In genomic region chr17:72725432-72726068, GRCh38 we compare ENCODE assay signal across 8 cellular contexts.
A peak's percentile ranks its signal among the peaks of the same experiment; 100 is the strongest.
DNase-seq lines count a peak whose midpoint lies in the region; ATAC-seq, FAIRE-seq and TF ChIP-seq lines count a peak whose summit lies in the region.

No MANE protein-coding gene starts in this region.

- H3K27ac ChIP-seq in foreskin keratinocyte (no peak overlapping the region), osteoblast (ENCODE audit: low read depth, low read length) (no peak overlapping the region)

- H3K27ac Mint-ChIP-seq in activated T-helper 1 cell treated with anti-CD3 and anti-CD28 coated beads, Interleukin-12 subunit alpha, Interleukin-12 subunit beta, Interleukin-2, Interleukin-4 antibody, amounts not matched to agents 30 ng/mL and 10 ng/mL and 1 ng/mL, durations not matched to agents 14 hours and 24 hours and 36 hours, result peak overlapping the region; percentile 76

- H3K4me1 Mint-ChIP-seq in activated T-helper 1 cell treated with anti-CD3 and anti-CD28 coated beads, Interleukin-12 subunit alpha, Interleukin-12 subunit beta, Interleukin-2, Interleukin-4 antibody, amounts not matched to agents 30 ng/mL and 10 ng/mL and 1 ng/mL, durations not matched to agents 14 hours and 24 hours and 36 hours (ENCODE audit: low read depth), result peaks cover 43% of the 10 kb centered on the region

- ATAC-seq in foreskin keratinocyte (peak; percentile 75), HG03139 (IDR thresholded peaks at IDR 0.05; ENCODE audit: unreplicated experiment) (no peak)

- peak overlapping the region; percentile 40 for H3K4me3 Mint-ChIP-seq in activated T-helper 1 cell treated with anti-CD3 and anti-CD28 coated beads, Interleukin-12 subunit alpha, Interleukin-12 subunit beta, Interleukin-2, Interleukin-4 antibody, amounts not matched to agents 30 ng/mL and 10 ng/mL and 1 ng/mL, durations not matched to agents 14 hours and 24 hours and 36 hours

- H3K4me3 ChIP-seq in Jurkat, Clone E6-1 (ENCODE audit: low read length), result no peak overlapping the region
- no peak overlapping the region for H3K4me3 ChIP-seq in NT2/D1 (ENCODE audit: insufficient read length, low read depth)
- H3K4me3 ChIP-seq in osteoblast (ENCODE audit: insufficient read depth, low read length), result no peak overlapping the region

- no peaks in the 10 kb centered on the region for H3K27me3 ChIP-seq in NT2/D1 (ENCODE audit: insufficient read depth, insufficient read length)
- no peaks in the 10 kb centered on the region for H3K27me3 ChIP-seq in foreskin keratinocyte
- no peaks in the 10 kb centered on the region for H3K27me3 ChIP-seq in osteoblast (ENCODE audit: insufficient read depth, low read length)

- H2AFZ ChIP-seq in osteoblast (ENCODE audit: low read length), result no peak overlapping the region

- no peaks in the 10 kb centered on the region for H3K9me3 Mint-ChIP-seq in activated T-helper 1 cell treated with anti-CD3 and anti-CD28 coated beads, Interleukin-12 subunit alpha, Interleukin-12 subunit beta, Interleukin-2, Interleukin-4 antibody, amounts not matched to agents 30 ng/mL and 10 ng/mL and 1 ng/mL, durations not matched to agents 14 hours and 24 hours and 36 hours

- TF ChIP-seq CTCF in foreskin keratinocyte (conservative IDR thresholded peaks at IDR 0.05) (peak; percentile 96), osteoblast (IDR thresholded peaks at IDR 0.05; ENCODE audit: extremely low read depth, low read depth, low read length) (peak; percentile 87)

- DNase-seq in GM18507 (ENCODE audit: extremely low spot score, insufficient read length, low read depth) (peak; percentile 26), NT2/D1 (ENCODE audit: low read depth, low spot score) (peak; percentile 63), foreskin keratinocyte (peak in 1 of 2 donors; percentile 57), osteoblast (ENCODE audit: insufficient read length, low spot score, missing footprints) (no peak)
- peak; percentile 40 for DNase-seq in Jurkat, Clone E6-1 (ENCODE audit: low read depth, low spot score)
- DNase-seq in activated T-helper 1 cell treated with anti-CD3 and anti-CD28 coated beads, Interleukin-12 subunit alpha, Interleukin-12 subunit beta, Interleukin-2, Interleukin-4 antibody, amounts not matched to agents 30 ng/mL and 10 ng/mL and 1 ng/mL, durations not matched to agents 14 hours and 24 hours and 36 hours (ENCODE audit: low spot score), result peak; percentile 32

- H3K36me3 ChIP-seq in NT2/D1 (ENCODE audit: insufficient read depth, insufficient read length, low read length) (no peaks in the 10 kb centered on the region), osteoblast (ENCODE audit: insufficient read depth, low read length) (no peaks in the 10 kb centered on the region)

- no peaks in the 10 kb centered on the region for H3K36me3 Mint-ChIP-seq in activated T-helper 1 cell treated with anti-CD3 and anti-CD28 coated beads, Interleukin-12 subunit alpha, Interleukin-12 subunit beta, Interleukin-2, Interleukin-4 antibody, amounts not matched to agents 30 ng/mL and 10 ng/mL and 1 ng/mL, durations not matched to agents 14 hours and 24 hours and 36 hours (ENCODE audit: low read depth)

- no peak overlapping the region for H3K4me2 ChIP-seq in osteoblast (ENCODE audit: insufficient read depth, low read length)

- H3K27me3 Mint-ChIP-seq in activated T-helper 1 cell treated with anti-CD3 and anti-CD28 coated beads, Interleukin-12 subunit alpha, Interleukin-12 subunit beta, Interleukin-2, Interleukin-4 antibody, amounts not matched to agents 30 ng/mL and 10 ng/mL and 1 ng/mL, durations not matched to agents 14 hours and 24 hours and 36 hours (ENCODE audit: insufficient read depth), result peaks cover 2% of the 10 kb centered on the region

- FAIRE-seq in A204.1 (lab: Jason Lieb, UNC) (peak; percentile 40), GM18507 (lab: Jason Lieb, UNC) (peak; percentile 77)

- H3K9me3 ChIP-seq in NT2/D1 (ENCODE audit: insufficient read depth, low read length), result no peaks in the 10 kb centered on the region
- H3K9me3 ChIP-seq in osteoblast (ENCODE audit: low read depth, low read length), result no peaks in the 10 kb centered on the region

- H3K9ac ChIP-seq in NT2/D1 (ENCODE audit: insufficient read length, low read depth), result no peak overlapping the region

- H4K20me1 ChIP-seq in osteoblast (ENCODE audit: insufficient read depth, low read length), result peaks cover 4% of the 10 kb centered on the region

- intact Hi-C loops in activated T-helper 1 cell treated with anti-CD3 and anti-CD28 coated beads, Interleukin-12 subunit alpha, Interleukin-12 subunit beta, Interleukin-2, Interleukin-4 antibody, amounts not matched to agents 30 ng/mL and 10 ng/mL and 1 ng/mL, durations not matched to agents 14 hours and 24 hours and 36 hours (cut with micrococcal nuclease), result loop anchor here (2.0 to 10.0 kb wide), 4 partner anchors 17 to 585 kb away; no protein-coding TSS in a partner anchor

- no peaks in the 10 kb centered on the region for H3K79me2 ChIP-seq in osteoblast (ENCODE audit: insufficient read depth, low read length)

- H3K4me1 ChIP-seq in NT2/D1 (ENCODE audit: insufficient read depth, insufficient read length) (no peaks in the 10 kb centered on the region), foreskin keratinocyte (peaks cover 19% of the 10 kb centered on the region), osteoblast (ENCODE audit: insufficient read depth, low read length) (no peaks in the 10 kb centered on the region)
